Comparison of ENCODE assay signal across 31 cellular contexts in the genomic region with DNA sequence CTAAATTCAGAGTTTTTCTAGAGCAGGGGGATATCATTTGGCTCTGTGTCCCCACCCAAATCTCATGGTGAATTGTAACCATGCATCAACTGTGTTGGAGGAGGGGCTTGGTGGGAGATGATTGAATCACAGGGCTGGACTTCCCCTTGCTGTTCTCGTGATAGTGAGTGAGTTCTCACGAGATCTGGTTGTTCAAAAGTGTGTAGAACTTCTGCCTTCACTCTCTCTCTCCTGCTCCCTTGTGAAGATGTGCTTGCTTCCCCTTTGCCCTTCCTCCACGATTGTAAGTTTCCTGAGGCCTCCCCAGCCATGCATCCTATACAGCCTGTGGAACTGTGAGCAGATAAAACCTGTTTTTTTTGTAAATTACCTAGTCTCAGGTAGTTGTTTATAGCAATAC. TPM values are rescaled to one million over a fixed set of nuclear protein-coding genes. Genes with fewer than 3 reads are reported as not detected.
"Had no signal": no experiment of that assay in that cellular context is flagged by ENCODE, and none has a peak within 500 bp of the region (broad histone marks: within the 10 kb centered on the region; RNA-seq: fewer than 3 reads in every experiment).

No MANE protein-coding gene starts in this region.

- H3K36me3 ChIP-seq: adrenal gland, esophagus squamous epithelium, WERI-Rb-1 had no signal

- H3K4me1 ChIP-seq: body of pancreas had no signal

- H3K27me3 ChIP-seq: adrenal gland, body of pancreas, esophagus squamous epithelium had no signal

- ATAC-seq: activated CD4-positive, alpha-beta T cell treated with anti-CD3 and anti-CD28 coated beads for 36 hours; activated CD8-positive, alpha-beta memory T cell treated with anti-CD3 and anti-CD28 coated beads, Interleukin-2, amount 10 ng/mL, durations not matched to agents 7 days and 5 days; activated CD8-positive, alpha-beta T cell treated with anti-CD3 and anti-CD28 coated beads, Interleukin-2, amount 10 ng/mL, durations not matched to agents 7 days and 5 days; activated naive CD8-positive, alpha-beta T cell treated with anti-CD3 and anti-CD28 coated beads, Interleukin-2, amount 50 U/mL, for 24 hours; body of pancreas had no signal

- DNase-seq: activated B cell treated with CpG ODN at 0.5 μM for 24 hours; activated CD4-positive, alpha-beta memory T cell treated with anti-CD3 and anti-CD28 coated beads for 36 hours; activated CD4-positive, alpha-beta T cell treated with anti-CD3 and anti-CD28 coated beads for 36 hours; activated CD4-positive, alpha-beta T cell treated with anti-CD3 and anti-CD28 coated beads, Interleukin-2, amount 10 ng/mL, durations not matched to agents 24 days and 14 days; activated CD4-positive, CD25-positive, alpha-beta regulatory T cell treated with anti-CD3 and anti-CD28 coated beads, Interleukin-2, amount 50 U/mL, for 72 hours; activated CD8-positive, alpha-beta memory T cell treated with anti-CD3 and anti-CD28 coated beads, Interleukin-2, amount 10 ng/mL, durations not matched to agents 7 days and 5 days; activated CD8-positive, alpha-beta memory T cell treated with anti-CD3 and anti-CD28 coated beads, Interleukin-2, amount 50 U/mL, for 4 hours; activated CD8-positive, alpha-beta T cell treated with anti-CD3 and anti-CD28 coated beads, Interleukin-2, amount 10 ng/mL, durations not matched to agents 7 days and 5 days; activated effector memory CD4-positive, alpha-beta T cell treated with anti-CD3 and anti-CD28 coated beads, Interleukin-2, amount 50 U/mL, for 16 hours; activated naive CD4-positive, alpha-beta T cell treated with anti-CD3 and anti-CD28 coated beads for 36 hours; activated naive CD8-positive, alpha-beta T cell treated with anti-CD3 and anti-CD28 coated beads for 36 hours; activated naive CD8-positive, alpha-beta T cell treated with anti-CD3 and anti-CD28 coated beads, Interleukin-2, amount 50 U/mL, for 24 hours; activated T-cell treated with anti-CD3 and anti-CD28 coated beads, Interleukin-2, amount 50 U/mL, for 1 hour; activated T-cell treated with anti-CD3 and anti-CD28 coated beads, Interleukin-2, amount 50 U/mL, for 48 hours; adrenal gland; amygdala; aorta; body of pancreas; caudate nucleus; cortex of kidney; effector CD8-positive, alpha-beta T cell; esophagus squamous epithelium; T1000; WERI-Rb-1 had no signal

- H3K27ac ChIP-seq: adrenal gland, body of pancreas, epithelial cell of prostate, esophagus squamous epithelium, WERI-Rb-1 had no signal

- FAIRE-seq: colon, endothelial cell of umbilical vein had no signal

- H3K9me3 ChIP-seq: adrenal gland, body of pancreas, esophagus squamous epithelium had no signal

- H3K4me3 ChIP-seq: adrenal gland, body of pancreas, esophagus squamous epithelium had no signal

RNA-seq across cellular contexts. Expression of a gene that starts 22.0 kb away (rescaled TPM):
- total RNA-seq: activated B cell treated with CpG ODN at 0.5 μM for 24 hours; activated CD4-positive, alpha-beta memory T cell treated with anti-CD3 and anti-CD28 coated beads for 36 hours; activated CD4-positive, alpha-beta T cell treated with anti-CD3 and anti-CD28 coated beads for 36 hours; activated CD4-positive, alpha-beta T cell treated with anti-CD3 and anti-CD28 coated beads, Interleukin-2, amount 10 ng/mL, durations not matched to agents 24 days and 14 days; activated CD8-positive, alpha-beta memory T cell treated with anti-CD3 and anti-CD28 coated beads for 36 hours; activated CD8-positive, alpha-beta T cell treated with anti-CD3 and anti-CD28 coated beads, Interleukin-2, amount 10 ng/mL, durations not matched to agents 7 days and 5 days; activated naive CD4-positive, alpha-beta T cell treated with anti-CD3 and anti-CD28 coated beads for 36 hours; activated T-helper 1 cell treated with anti-CD3 and anti-CD28 coated beads, Interleukin-12 subunit alpha, Interleukin-12 subunit beta, Interleukin-2, Interleukin-4 antibody, amounts not matched to agents 30 ng/mL and 10 ng/mL and 1 ng/mL, durations not matched to agents 14 hours and 24 hours and 36 hours; activated T-helper 2 cell treated with anti-CD3 and anti-CD28 coated beads, Interferon-gamma antibody, Interleukin-2, Interleukin-4, amounts not matched to agents 10 μg/mL and 5 μg/mL and 100 μg/mL, durations not matched to agents 14 hours and 24 hours and 36 hours; T-helper 2 cell treated with Interferon-gamma antibody and Interleukin-4, amounts not matched to agents 100 ng/mL and 5 ng/mL, for 36 hours had no signal
